In the genomic region with DNA sequence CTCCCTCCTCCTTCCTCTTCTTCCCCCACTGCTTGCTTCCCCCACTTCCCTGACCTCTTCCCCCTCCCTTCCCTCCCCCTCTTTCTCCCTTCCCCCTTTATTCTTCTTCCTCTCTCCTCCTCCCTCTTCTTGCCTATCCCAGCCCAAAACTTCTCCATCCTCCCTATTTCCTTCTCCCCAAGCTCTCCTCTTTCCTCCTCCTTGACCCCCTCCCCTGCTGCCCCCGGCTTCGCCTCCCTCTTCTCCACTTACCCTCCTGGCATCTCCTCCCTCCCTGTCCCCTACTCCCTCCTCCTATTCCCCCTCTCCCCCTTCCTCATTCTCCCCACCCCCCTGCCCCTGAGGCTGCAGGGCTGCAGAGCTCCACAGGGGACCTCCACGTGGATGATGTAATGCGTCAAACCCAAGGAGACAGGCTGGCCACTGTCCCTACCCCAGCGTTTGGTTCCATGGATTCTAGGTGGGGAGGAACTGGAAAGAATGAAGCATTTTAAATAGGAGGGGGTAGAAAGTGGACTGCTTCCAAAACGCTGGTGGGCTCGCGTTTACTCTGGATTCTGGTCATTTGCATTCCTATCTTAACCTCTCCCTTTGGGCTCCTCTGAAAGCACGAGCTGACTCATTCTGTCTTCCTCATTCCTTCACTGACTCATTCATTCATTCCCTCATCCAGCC, we compare ENCODE assay signal across 9 cellular contexts. TPM values are rescaled to one million over a fixed set of nuclear protein-coding genes. Genes with fewer than 3 reads are reported as not detected.
DNase-seq lines count a peak whose midpoint lies in the region; ATAC-seq, FAIRE-seq and TF ChIP-seq lines count a peak whose summit lies in the region.
"Had no signal": no experiment of that assay in that cellular context is flagged by ENCODE, and none has a peak within 500 bp of the region (broad histone marks: within the 10 kb centered on the region; RNA-seq: fewer than 3 reads in every experiment).

No MANE protein-coding gene starts in this region.

- peak; percentile 5 for TF ChIP-seq CTCF in bronchial epithelial cell (IDR thresholded peaks at IDR 0.05; ENCODE audit: insufficient read depth, low read length, severe bottlenecking)

- ATAC-seq in memory B cell (ENCODE audit: low read depth) (no peak), GM21390 (IDR thresholded peaks at IDR 0.05; ENCODE audit: unreplicated experiment) (no peak)

- peaks cover 51% of the 10 kb centered on the region for H3K4me1 Mint-ChIP-seq in memory B cell

- no peak for FAIRE-seq in bronchial epithelial cell (lab: Jason Lieb, UNC)
- FAIRE-seq: A204.1 had no signal

- H3K9me3 Mint-ChIP-seq in memory B cell = no peaks in the 10 kb centered on the region

- H3K27me3 ChIP-seq in bronchial epithelial cell (ENCODE audit: control insufficient read depth, insufficient read depth, low read length) = no peaks in the 10 kb centered on the region

- no peaks in the 10 kb centered on the region for H3K27me3 Mint-ChIP-seq in memory B cell

- H3K36me3 Mint-ChIP-seq in memory B cell = peaks cover 15% of the 10 kb centered on the region

- peak overlapping the region; percentile 79 for H3K4me3 ChIP-seq in bronchial epithelial cell (ENCODE audit: low read depth, low read length)

- peaks cover 8% of the 10 kb centered on the region for H3K36me3 ChIP-seq in bronchial epithelial cell (ENCODE audit: control insufficient read depth, insufficient read depth, low read length)

- peak; percentile 5 for DNase-seq in DMS153 (lab: John Stamatoyannopoulos, UW)
- DNase-seq in DMS153 treated with DMSO at 0.1 percent for 48 hours (lab: John Stamatoyannopoulos, UW; ENCODE audit: unreplicated experiment) = no peak
- DNase-seq in NCI-H226 = peak; percentile 99
- DNase-seq in bronchial epithelial cell (ENCODE audit: low read depth) = peak; percentile 97
- no peak for DNase-seq in memory B cell (ENCODE audit: low spot score in 2 of 2)
- no peak for DNase-seq in activated CD8-positive, alpha-beta memory T cell treated with anti-CD3 and anti-CD28 coated beads, Interleukin-2, amount 50 U/mL, for 4 hours
- no peak for DNase-seq in activated CD4-positive, alpha-beta T cell treated with anti-CD3 and anti-CD28 coated beads, Interleukin-2, amount 50 U/mL, for 48 hours

- H3K4me3 Mint-ChIP-seq in memory B cell = peak overlapping the region; percentile 69

- peak overlapping the region; percentile 63 for H3K27ac Mint-ChIP-seq in memory B cell

RNA-seq across cellular contexts. Expression of a gene that starts 0.7 kb away (rescaled TPM):
- total RNA-seq in bronchial epithelial cell = 35.3 and 43.4 TPM in 2 replicates

RNA-seq across cellular contexts. Expression of a gene that starts 29.7 kb away (rescaled TPM):
- 78.7 and 83.0 TPM in 2 replicates for total RNA-seq in bronchial epithelial cell

Comparison
In these comparisons a context has a peak if more than half of its experiments do, and no peak if none do; other contexts are left out.
1. DNase-seq: peak in DMS153 (single experiment), NCI-H226 (single experiment) and bronchial epithelial cell (single experiment); none in DMS153 treated with DMSO at 0.1 percent for 48 hours (single experiment), memory B cell (0 of 2), activated CD8-positive, alpha-beta memory T cell treated with anti-CD3 and anti-CD28 coated beads, Interleukin-2, amount 50 U/mL, for 4 hours (single experiment) and activated CD4-positive, alpha-beta T cell treated with anti-CD3 and anti-CD28 coated beads, Interleukin-2, amount 50 U/mL, for 48 hours (0 of 2).